1 cellular context compared by ENCODE assay signal in the genomic region with DNA sequence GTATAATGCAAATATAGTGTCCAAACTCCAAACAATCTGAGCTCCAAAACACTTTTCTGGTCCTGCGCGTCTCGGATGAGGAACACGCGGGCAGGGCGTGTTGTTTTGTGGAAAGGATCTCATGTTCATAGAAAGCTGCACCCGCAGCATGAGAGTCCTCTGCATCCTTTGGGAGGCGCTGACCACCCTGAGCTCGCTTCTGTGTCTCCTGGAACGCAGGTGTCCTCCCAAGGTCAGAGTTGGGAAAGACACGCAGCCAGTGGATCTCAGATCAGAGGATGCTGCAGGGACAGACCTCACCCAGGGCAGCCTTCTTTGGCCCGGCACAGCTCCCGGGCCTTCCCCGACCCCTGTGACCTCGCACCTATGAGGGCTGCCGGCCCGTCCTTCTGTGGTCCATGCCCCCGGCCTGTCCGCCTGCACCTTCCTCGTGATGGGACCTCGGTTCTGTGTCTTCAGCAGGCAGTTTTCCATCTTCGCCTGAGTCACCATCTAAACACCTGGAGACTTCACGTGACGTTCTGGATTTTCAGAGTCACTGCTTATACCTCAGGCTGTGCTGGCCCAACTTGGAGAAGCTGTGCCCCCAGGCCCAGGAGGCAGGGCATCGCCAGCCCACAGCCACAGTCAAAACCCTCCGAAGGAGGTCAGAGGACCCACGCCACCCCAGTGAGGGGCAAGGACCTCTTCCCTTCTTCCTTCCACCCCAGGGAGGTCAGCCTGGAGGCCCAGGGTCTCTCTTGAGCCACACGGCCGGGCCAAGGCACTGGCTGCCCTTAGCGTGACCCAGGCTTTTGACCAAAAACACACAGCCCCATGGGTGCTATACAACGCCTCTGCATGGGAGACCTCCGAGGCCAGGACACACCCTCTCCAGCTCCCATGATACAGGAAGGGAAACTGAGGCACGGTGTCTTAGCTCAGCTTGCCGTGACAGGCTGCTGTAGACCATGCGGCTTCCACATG.
TF ChIP-seq lines count a peak whose summit lies in the region.

No MANE protein-coding gene starts in this region.

TF ChIP-seq in HepG2, 621 proteins besides CTCF, POLR2A, EP300 and RAD21 (continued from another document):
- TF ChIP-seq, protein P1, sequence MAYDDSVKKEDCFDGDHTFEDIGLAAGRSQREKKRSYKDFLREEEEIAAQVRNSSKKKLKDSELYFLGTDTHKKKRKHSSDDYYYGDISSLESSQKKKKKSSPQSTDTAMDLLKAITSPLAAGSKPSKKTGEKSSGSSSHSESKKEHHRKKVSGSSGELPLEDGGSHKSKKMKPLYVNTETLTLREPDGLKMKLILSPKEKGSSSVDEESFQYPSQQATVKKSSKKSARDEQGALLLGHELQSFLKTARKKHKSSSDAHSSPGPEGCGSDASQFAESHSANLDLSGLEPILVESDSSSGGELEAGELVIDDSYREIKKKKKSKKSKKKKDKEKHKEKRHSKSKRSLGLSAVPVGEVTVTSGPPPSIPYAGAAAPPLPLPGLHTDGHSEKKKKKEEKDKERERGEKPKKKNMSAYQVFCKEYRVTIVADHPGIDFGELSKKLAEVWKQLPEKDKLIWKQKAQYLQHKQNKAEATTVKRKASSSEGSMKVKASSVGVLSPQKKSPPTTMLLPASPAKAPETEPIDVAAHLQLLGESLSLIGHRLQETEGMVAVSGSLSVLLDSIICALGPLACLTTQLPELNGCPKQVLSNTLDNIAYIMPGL (CRISPR knock-in tag; IDR thresholded peaks at IDR 0.05; ENCODE audit: borderline replicate concordance in 1 of 2, low read depth in 1 of 2): no peak
- peak; percentile 37 for TF ChIP-seq STAG1 (CRISPR knock-in tag; IDR thresholded peaks at IDR 0.05)
- 0 out of 2 replicates have a peak, but pooled peaks have one; percentile 16 for TF ChIP-seq NR2F6 (IDR thresholded peaks at IDR 0.05)
- TF ChIP-seq NR2F6 (CRISPR knock-in tag; IDR thresholded peaks at IDR 0.05): peak; percentile 36; the same call in 1 of the 2 replicates
- TF ChIP-seq ZNF224 (CRISPR knock-in tag; IDR thresholded peaks at IDR 0.05): peak; percentile 42; the same call in 1 of the 2 replicates
- TF ChIP-seq, protein P2, sequence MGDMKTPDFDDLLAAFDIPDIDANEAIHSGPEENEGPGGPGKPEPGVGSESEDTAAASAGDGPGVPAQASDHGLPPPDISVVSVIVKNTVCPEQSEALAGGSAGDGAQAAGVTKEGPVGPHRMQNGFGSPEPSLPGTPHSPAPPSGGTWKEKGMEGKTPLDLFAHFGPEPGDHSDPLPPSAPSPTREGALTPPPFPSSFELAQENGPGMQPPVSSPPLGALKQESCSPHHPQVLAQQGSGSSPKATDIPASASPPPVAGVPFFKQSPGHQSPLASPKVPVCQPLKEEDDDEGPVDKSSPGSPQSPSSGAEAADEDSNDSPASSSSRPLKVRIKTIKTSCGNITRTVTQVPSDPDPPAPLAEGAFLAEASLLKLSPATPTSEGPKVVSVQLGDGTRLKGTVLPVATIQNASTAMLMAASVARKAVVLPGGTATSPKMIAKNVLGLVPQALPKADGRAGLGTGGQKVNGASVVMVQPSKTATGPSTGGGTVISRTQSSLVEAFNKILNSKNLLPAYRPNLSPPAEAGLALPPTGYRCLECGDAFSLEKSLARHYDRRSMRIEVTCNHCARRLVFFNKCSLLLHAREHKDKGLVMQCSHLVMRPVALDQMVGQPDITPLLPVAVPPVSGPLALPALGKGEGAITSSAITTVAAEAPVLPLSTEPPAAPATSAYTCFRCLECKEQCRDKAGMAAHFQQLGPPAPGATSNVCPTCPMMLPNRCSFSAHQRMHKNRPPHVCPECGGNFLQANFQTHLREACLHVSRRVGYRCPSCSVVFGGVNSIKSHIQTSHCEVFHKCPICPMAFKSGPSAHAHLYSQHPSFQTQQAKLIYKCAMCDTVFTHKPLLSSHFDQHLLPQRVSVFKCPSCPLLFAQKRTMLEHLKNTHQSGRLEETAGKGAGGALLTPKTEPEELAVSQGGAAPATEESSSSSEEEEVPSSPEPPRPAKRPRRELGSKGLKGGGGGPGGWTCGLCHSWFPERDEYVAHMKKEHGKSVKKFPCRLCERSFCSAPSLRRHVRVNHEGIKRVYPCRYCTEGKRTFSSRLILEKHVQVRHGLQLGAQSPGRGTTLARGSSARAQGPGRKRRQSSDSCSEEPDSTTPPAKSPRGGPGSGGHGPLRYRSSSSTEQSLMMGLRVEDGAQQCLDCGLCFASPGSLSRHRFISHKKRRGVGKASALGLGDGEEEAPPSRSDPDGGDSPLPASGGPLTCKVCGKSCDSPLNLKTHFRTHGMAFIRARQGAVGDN (CRISPR knock-in tag; IDR thresholded peaks at IDR 0.05): peak; percentile 53
- no peak for TF ChIP-seq ELF4 (CRISPR knock-in tag; IDR thresholded peaks at IDR 0.05; ENCODE audit: borderline replicate concordance)
- TF ChIP-seq ZNF543 (CRISPR knock-in tag; IDR thresholded peaks at IDR 0.05): no peak
- 0 out of 2 replicates have a peak, but pooled peaks have one; percentile 42 for TF ChIP-seq ZNF891 (CRISPR knock-in tag; IDR thresholded peaks at IDR 0.05)
- TF ChIP-seq ZNF431 (CRISPR knock-in tag; IDR thresholded peaks at IDR 0.05; ENCODE audit: borderline replicate concordance, low read depth): no peak
- no peak for TF ChIP-seq ASH2L (IDR thresholded peaks at IDR 0.05; ENCODE audit: insufficient read length, low read depth, low read length)
